ENCODE assay signal across 29 cellular contexts in the genomic region with DNA sequence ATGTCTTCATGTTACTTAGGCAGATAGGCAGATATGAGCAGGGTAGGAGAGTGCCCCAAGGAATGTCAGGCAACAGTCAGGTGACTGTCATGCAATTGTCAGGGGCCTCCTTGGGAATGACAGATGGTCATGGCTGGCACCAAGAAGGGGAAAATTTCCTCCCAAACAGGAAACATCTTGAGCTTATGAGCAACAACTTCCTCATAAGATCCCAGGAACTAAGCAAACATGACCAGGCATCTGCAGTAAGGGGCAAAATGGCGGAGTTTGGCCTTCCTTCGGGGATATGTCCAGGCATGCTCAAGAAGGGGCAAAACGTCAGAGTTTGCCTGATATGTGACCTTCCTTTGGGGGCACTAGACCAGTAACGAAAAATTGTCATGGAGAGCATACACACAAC.
A peak's percentile ranks its signal among the peaks of the same experiment; 100 is the strongest.
DNase-seq lines count a peak whose midpoint lies in the region; ATAC-seq, FAIRE-seq and TF ChIP-seq lines count a peak whose summit lies in the region.
"Had no signal": no experiment of that assay in that cellular context is flagged by ENCODE, and none has a peak within 500 bp of the region (broad histone marks: within the 10 kb centered on the region; RNA-seq: fewer than 3 reads in every experiment).

No MANE protein-coding gene starts in this region.

- ATAC-seq in naive thymus-derived CD4-positive, alpha-beta T cell: no peak
- ATAC-seq: activated CD8-positive, alpha-beta memory T cell treated with anti-CD3 and anti-CD28 coated beads, Interleukin-2, amount 10 ng/mL, durations not matched to agents 7 days and 5 days; sciatic nerve had no signal

- no peaks in the 10 kb centered on the region for H3K9me3 Mint-ChIP-seq in MCF 10A (ENCODE audit: unreplicated experiment)
- peaks cover 0 to 3% (median 0%) of the 10 kb centered on the region in 11 donors for H3K9me3 Mint-ChIP-seq in naive thymus-derived CD4-positive, alpha-beta T cell
- H3K9me3 Mint-ChIP-seq: central memory CD8-positive, alpha-beta T cell had no signal

- H3K4me3 ChIP-seq in breast epithelium (no peak overlapping the region), bronchial epithelial cell (ENCODE audit: low read depth, low read length) (no peak overlapping the region)
- H3K4me3 ChIP-seq in naive thymus-derived CD4-positive, alpha-beta T cell (ENCODE audit: low read length): no peak overlapping the region
- H3K4me3 ChIP-seq: BLaER1, dorsolateral prefrontal cortex, SJSA1, tibial nerve had no signal

- POLR2A ChIA-PET in MCF 10A (lab: Yijun Ruan, JAX): no interaction called here
- POLR2A ChIA-PET in naive thymus-derived CD4-positive, alpha-beta T cell (lab: Charles Lee): no interaction called here

- DNase-seq in MCF 10A (ENCODE audit: unreplicated experiment) (no peak), breast epithelium (ENCODE audit: low spot score in 2 of 2) (no peak), bronchial epithelial cell (ENCODE audit: low read depth) (peak; percentile 13), myocyte (ENCODE audit: low read depth) (peak; percentile 46), AG08395 (ENCODE audit: low spot score) (no peak), NK-92 (lab: John Stamatoyannopoulos, UW; ENCODE audit: unreplicated experiment) (no peak), mucosa of gallbladder (ENCODE audit: low spot score) (no peak)
- no peak for DNase-seq in naive thymus-derived CD4-positive, alpha-beta T cell
- DNase-seq: activated CD4-positive, alpha-beta T cell treated with anti-CD3 and anti-CD28 coated beads for 4 hours; activated CD8-positive, alpha-beta memory T cell treated with anti-CD3 and anti-CD28 coated beads, Interleukin-2, amount 10 ng/mL, durations not matched to agents 7 days and 5 days; aorta; DND-41; dorsolateral prefrontal cortex; H9; head of caudate nucleus; NCI-H1092; NCI-H1930; NCI-H526; stimulated activated CD4-positive, alpha-beta T cell treated with anti-CD3 and anti-CD28 coated beads, Interleukin-15, amount 100 ng/mL, for 24 hours had no signal

- no peak for TF ChIP-seq POLR2A in breast epithelium (IDR thresholded peaks at IDR 0.05)

- no peaks in the 10 kb centered on the region for H3K27me3 ChIP-seq in breast epithelium
- no peaks in the 10 kb centered on the region for H3K27me3 ChIP-seq in bronchial epithelial cell (ENCODE audit: control insufficient read depth, insufficient read depth, low read length)
- H3K27me3 ChIP-seq in naive thymus-derived CD4-positive, alpha-beta T cell (ENCODE audit: control insufficient read depth in 2 of 2, insufficient read depth in 2 of 2, low read length in 2 of 2): no peaks in the 10 kb centered on the region
- H3K27me3 ChIP-seq: BLaER1, dorsolateral prefrontal cortex, SJSA1, tibial nerve had no signal

- H3K4me1 Mint-ChIP-seq in MCF 10A (ENCODE audit: insufficient read depth, unreplicated experiment): peaks cover 33% of the 10 kb centered on the region
- H3K4me1 Mint-ChIP-seq in naive thymus-derived CD4-positive, alpha-beta T cell: peaks cover 3 to 12% (median 11%) of the 10 kb centered on the region in 7 donors
- H3K4me1 Mint-ChIP-seq: H9 had no signal

- peak overlapping the region; percentile 65 for H3K27ac Mint-ChIP-seq in MCF 10A (ENCODE audit: low read depth, unreplicated experiment)
- peak overlapping the region in 1 of 9 donors; percentile 13 for H3K27ac Mint-ChIP-seq in naive thymus-derived CD4-positive, alpha-beta T cell
- H3K27ac Mint-ChIP-seq: activated CD8-positive, alpha-beta memory T cell treated with anti-CD3 and anti-CD28 coated beads, Interleukin-2, amount 10 ng/mL, durations not matched to agents 7 days and 5 days; activated naive CD8-positive, alpha-beta T cell; H9; memory B cell had no signal

- TF ChIP-seq CTCF in MCF 10A (IDR thresholded peaks at IDR 0.05; ENCODE audit: unreplicated experiment) (no peak), breast epithelium (IDR thresholded peaks at IDR 0.05) (no peak), bronchial epithelial cell (IDR thresholded peaks at IDR 0.05; ENCODE audit: insufficient read depth, low read length, severe bottlenecking) (no peak)

- H3K27me3 Mint-ChIP-seq in MCF 10A (ENCODE audit: insufficient read depth, unreplicated experiment): no peaks in the 10 kb centered on the region
- H3K27me3 Mint-ChIP-seq in naive thymus-derived CD4-positive, alpha-beta T cell: peaks cover 0 to 5% (median 0%) of the 10 kb centered on the region in 5 donors
- H3K27me3 Mint-ChIP-seq: activated naive CD8-positive, alpha-beta T cell; memory B cell had no signal

- no peaks in the 10 kb centered on the region for H3K36me3 Mint-ChIP-seq in MCF 10A (ENCODE audit: insufficient read depth, unreplicated experiment)
- H3K36me3 Mint-ChIP-seq in naive thymus-derived CD4-positive, alpha-beta T cell: no peaks in the 10 kb centered on the region
- H3K36me3 Mint-ChIP-seq: activated CD8-positive, alpha-beta memory T cell treated with anti-CD3 and anti-CD28 coated beads, Interleukin-2, amount 10 ng/mL, durations not matched to agents 7 days and 5 days; activated naive CD8-positive, alpha-beta T cell; memory B cell had no signal

- intact Hi-C loops in MCF 10A (cut with micrococcal nuclease) (no loop called here), breast epithelium (cut with DNase I; ENCODE audit: low total_unique reads) (no loop called here)
- intact Hi-C loops in naive thymus-derived CD4-positive, alpha-beta T cell (cut with micrococcal nuclease): no loop called here

- no peak overlapping the region for H3K4me3 Mint-ChIP-seq in MCF 10A (ENCODE audit: unreplicated experiment)
- no peak overlapping the region for H3K4me3 Mint-ChIP-seq in naive thymus-derived CD4-positive, alpha-beta T cell
- H3K4me3 Mint-ChIP-seq: activated CD8-positive, alpha-beta memory T cell treated with anti-CD3 and anti-CD28 coated beads, Interleukin-2, amount 10 ng/mL, durations not matched to agents 7 days and 5 days; activated naive CD8-positive, alpha-beta T cell; central memory CD8-positive, alpha-beta T cell; H9; memory B cell; neural crest cell had no signal

- H3K36me3 ChIP-seq in breast epithelium (no peaks in the 10 kb centered on the region), bronchial epithelial cell (ENCODE audit: control insufficient read depth, insufficient read depth, low read length) (no peaks in the 10 kb centered on the region)
- H3K36me3 ChIP-seq in naive thymus-derived CD4-positive, alpha-beta T cell (ENCODE audit: control insufficient read depth in 2 of 3, insufficient read depth in 3 of 3, low read length in 3 of 3): no peaks in the 10 kb centered on the region
- H3K36me3 ChIP-seq: BLaER1, SJSA1, tibial nerve had no signal

- H3K4me1 ChIP-seq in breast epithelium: no peaks in the 10 kb centered on the region
- no peaks in the 10 kb centered on the region for H3K4me1 ChIP-seq in naive thymus-derived CD4-positive, alpha-beta T cell (ENCODE audit: control insufficient read depth in 2 of 2, insufficient read depth in 2 of 2, low read length in 2 of 2)
- H3K4me1 ChIP-seq: BLaER1 had no signal

- H3K27ac ChIP-seq in breast epithelium: no peak overlapping the region
- H3K27ac ChIP-seq in naive thymus-derived CD4-positive, alpha-beta T cell (ENCODE audit: low read depth, low read length): no peak overlapping the region
- H3K27ac ChIP-seq: BLaER1, HL-60, SJSA1, tibial nerve had no signal

- no TSS peak for BruUV-seq in MCF 10A (replicated peaks; lab: Mats Ljungman, UMichigan)

- FAIRE-seq in bronchial epithelial cell (lab: Jason Lieb, UNC): no peak
- FAIRE-seq: GM12892 had no signal

- H3K9me3 ChIP-seq in breast epithelium: no peaks in the 10 kb centered on the region
- H3K9me3 ChIP-seq in naive thymus-derived CD4-positive, alpha-beta T cell (ENCODE audit: control insufficient read depth in 2 of 3, low read length in 3 of 3): no peaks in the 10 kb centered on the region
- H3K9me3 ChIP-seq: BLaER1, SJSA1, tibial nerve had no signal

- CTCF ChIA-PET in MCF 10A (lab: Yijun Ruan, JAX): interaction anchor here (0.5 kb wide), 1 partner anchor 78 kb away, joined by 3 read pairs; no protein-coding TSS in a partner anchor
- CTCF ChIA-PET in naive thymus-derived CD4-positive, alpha-beta T cell (lab: Charles Lee): no interaction called here

Comparison
In these comparisons a context has a peak if more than half of its experiments do, and no peak if none do; other contexts are left out.
1. DNase-seq: peak in bronchial epithelial cell (single experiment) and myocyte (single experiment); none in MCF 10A (single experiment), breast epithelium (0 of 2), AG08395 (single experiment), naive thymus-derived CD4-positive, alpha-beta T cell (0 of 9), NK-92 (single experiment) and mucosa of gallbladder (single experiment).